1 cellular context compared by ENCODE assay signal in the genomic region with DNA sequence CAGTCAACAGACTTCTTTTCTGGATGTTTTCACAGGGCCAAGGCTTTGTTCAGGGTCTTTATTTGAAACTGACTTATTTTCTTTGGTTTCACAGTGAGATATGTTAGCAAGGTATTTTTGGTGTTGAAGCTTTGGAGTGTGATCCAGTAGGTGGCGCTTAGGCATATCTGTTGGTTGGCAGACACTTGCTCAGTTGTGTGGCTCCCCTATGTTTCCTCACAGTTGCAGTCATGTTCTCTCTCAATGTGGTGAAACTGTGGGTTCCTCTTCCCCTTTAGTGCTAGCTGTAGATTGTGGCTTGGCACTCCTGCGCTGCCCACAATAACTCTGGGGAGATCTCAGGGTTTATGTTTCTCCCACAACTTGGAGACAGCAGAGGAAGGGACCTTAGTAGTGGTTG.
TF ChIP-seq lines count a peak whose summit lies in the region.

No MANE protein-coding gene starts in this region.

TF ChIP-seq in GM12878, 131 proteins besides CTCF, POLR2A, EP300 and RAD21 (continued from another document):
- TF ChIP-seq, protein P1, sequence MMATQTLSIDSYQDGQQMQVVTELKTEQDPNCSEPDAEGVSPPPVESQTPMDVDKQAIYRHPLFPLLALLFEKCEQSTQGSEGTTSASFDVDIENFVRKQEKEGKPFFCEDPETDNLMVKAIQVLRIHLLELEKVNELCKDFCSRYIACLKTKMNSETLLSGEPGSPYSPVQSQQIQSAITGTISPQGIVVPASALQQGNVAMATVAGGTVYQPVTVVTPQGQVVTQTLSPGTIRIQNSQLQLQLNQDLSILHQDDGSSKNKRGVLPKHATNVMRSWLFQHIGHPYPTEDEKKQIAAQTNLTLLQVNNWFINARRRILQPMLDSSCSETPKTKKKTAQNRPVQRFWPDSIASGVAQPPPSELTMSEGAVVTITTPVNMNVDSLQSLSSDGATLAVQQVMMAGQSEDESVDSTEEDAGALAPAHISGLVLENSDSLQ (IDR thresholded peaks at IDR 0.05), result no peak
- no peak for TF ChIP-seq CREM (IDR thresholded peaks at IDR 0.05; ENCODE audit: low read depth)
- no peak for TF ChIP-seq YY1 (IDR thresholded peaks at IDR 0.05; ENCODE audit: low read depth, low read length)
- TF ChIP-seq TBL1XR1 (IDR thresholded peaks at IDR 0.05; ENCODE audit: low read depth, low read length), result no peak
- TF ChIP-seq, protein P2, sequence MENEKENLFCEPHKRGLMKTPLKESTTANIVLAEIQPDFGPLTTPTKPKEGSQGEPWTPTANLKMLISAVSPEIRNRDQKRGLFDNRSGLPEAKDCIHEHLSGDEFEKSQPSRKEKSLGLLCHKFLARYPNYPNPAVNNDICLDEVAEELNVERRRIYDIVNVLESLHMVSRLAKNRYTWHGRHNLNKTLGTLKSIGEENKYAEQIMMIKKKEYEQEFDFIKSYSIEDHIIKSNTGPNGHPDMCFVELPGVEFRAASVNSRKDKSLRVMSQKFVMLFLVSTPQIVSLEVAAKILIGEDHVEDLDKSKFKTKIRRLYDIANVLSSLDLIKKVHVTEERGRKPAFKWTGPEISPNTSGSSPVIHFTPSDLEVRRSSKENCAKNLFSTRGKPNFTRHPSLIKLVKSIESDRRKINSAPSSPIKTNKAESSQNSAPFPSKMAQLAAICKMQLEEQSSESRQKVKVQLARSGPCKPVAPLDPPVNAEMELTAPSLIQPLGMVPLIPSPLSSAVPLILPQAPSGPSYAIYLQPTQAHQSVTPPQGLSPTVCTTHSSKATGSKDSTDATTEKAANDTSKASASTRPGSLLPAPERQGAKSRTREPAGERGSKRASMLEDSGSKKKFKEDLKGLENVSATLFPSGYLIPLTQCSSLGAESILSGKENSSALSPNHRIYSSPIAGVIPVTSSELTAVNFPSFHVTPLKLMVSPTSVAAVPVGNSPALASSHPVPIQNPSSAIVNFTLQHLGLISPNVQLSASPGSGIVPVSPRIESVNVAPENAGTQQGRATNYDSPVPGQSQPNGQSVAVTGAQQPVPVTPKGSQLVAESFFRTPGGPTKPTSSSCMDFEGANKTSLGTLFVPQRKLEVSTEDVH (IDR thresholded peaks at IDR 0.05; ENCODE audit: low read depth, partially characterized antibody), result no peak
- TF ChIP-seq FOS (IDR thresholded peaks at IDR 0.05; ENCODE audit: borderline replicate concordance, extremely low read depth, insufficient read length), result no peak
- TF ChIP-seq EGR1 (IDR thresholded peaks at IDR 0.05; ENCODE audit: borderline replicate concordance in 1 of 2, low read depth in 2 of 2, low read length in 2 of 2), result no peak
- TF ChIP-seq KAT2A (conservative IDR thresholded peaks at IDR 0.05; ENCODE audit: control insufficient read depth, low read depth, low read length), result no peak
- TF ChIP-seq, protein P3, sequence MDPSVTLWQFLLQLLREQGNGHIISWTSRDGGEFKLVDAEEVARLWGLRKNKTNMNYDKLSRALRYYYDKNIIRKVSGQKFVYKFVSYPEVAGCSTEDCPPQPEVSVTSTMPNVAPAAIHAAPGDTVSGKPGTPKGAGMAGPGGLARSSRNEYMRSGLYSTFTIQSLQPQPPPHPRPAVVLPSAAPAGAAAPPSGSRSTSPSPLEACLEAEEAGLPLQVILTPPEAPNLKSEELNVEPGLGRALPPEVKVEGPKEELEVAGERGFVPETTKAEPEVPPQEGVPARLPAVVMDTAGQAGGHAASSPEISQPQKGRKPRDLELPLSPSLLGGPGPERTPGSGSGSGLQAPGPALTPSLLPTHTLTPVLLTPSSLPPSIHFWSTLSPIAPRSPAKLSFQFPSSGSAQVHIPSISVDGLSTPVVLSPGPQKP (IDR thresholded peaks at IDR 0.05; ENCODE audit: low read depth, low read length), result no peak
- TF ChIP-seq, protein P4, sequence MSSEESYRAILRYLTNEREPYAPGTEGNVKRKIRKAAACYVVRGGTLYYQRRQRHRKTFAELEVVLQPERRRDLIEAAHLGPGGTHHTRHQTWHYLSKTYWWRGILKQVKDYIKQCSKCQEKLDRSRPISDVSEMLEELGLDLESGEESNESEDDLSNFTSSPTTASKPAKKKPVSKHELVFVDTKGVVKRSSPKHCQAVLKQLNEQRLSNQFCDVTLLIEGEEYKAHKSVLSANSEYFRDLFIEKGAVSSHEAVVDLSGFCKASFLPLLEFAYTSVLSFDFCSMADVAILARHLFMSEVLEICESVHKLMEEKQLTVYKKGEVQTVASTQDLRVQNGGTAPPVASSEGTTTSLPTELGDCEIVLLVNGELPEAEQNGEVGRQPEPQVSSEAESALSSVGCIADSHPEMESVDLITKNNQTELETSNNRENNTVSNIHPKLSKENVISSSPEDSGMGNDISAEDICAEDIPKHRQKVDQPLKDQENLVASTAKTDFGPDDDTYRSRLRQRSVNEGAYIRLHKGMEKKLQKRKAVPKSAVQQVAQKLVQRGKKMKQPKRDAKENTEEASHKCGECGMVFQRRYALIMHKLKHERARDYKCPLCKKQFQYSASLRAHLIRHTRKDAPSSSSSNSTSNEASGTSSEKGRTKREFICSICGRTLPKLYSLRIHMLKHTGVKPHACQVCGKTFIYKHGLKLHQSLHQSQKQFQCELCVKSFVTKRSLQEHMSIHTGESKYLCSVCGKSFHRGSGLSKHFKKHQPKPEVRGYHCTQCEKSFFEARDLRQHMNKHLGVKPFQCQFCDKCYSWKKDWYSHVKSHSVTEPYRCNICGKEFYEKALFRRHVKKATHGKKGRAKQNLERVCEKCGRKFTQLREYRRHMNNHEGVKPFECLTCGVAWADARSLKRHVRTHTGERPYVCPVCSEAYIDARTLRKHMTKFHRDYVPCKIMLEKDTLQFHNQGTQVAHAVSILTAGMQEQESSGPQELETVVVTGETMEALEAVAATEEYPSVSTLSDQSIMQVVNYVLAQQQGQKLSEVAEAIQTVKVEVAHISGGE (CRISPR knock-in tag; IDR thresholded peaks at IDR 0.05), result no peak
- TF ChIP-seq, protein P5, sequence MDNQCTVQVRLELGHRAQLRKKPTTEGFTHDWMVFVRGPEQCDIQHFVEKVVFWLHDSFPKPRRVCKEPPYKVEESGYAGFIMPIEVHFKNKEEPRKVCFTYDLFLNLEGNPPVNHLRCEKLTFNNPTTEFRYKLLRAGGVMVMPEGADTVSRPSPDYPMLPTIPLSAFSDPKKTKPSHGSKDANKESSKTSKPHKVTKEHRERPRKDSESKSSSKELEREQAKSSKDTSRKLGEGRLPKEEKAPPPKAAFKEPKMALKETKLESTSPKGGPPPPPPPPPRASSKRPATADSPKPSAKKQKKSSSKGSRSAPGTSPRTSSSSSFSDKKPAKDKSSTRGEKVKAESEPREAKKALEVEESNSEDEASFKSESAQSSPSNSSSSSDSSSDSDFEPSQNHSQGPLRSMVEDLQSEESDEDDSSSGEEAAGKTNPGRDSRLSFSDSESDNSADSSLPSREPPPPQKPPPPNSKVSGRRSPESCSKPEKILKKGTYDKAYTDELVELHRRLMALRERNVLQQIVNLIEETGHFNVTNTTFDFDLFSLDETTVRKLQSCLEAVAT (IDR thresholded peaks at IDR 0.05), result no peak
- no peak for TF ChIP-seq POU2F2 (IDR thresholded peaks at IDR 0.05; ENCODE audit: borderline replicate concordance, low read depth, low read length)
- no peak for TF ChIP-seq YBX1 (IDR thresholded peaks at IDR 0.05)
- TF ChIP-seq, protein P6, sequence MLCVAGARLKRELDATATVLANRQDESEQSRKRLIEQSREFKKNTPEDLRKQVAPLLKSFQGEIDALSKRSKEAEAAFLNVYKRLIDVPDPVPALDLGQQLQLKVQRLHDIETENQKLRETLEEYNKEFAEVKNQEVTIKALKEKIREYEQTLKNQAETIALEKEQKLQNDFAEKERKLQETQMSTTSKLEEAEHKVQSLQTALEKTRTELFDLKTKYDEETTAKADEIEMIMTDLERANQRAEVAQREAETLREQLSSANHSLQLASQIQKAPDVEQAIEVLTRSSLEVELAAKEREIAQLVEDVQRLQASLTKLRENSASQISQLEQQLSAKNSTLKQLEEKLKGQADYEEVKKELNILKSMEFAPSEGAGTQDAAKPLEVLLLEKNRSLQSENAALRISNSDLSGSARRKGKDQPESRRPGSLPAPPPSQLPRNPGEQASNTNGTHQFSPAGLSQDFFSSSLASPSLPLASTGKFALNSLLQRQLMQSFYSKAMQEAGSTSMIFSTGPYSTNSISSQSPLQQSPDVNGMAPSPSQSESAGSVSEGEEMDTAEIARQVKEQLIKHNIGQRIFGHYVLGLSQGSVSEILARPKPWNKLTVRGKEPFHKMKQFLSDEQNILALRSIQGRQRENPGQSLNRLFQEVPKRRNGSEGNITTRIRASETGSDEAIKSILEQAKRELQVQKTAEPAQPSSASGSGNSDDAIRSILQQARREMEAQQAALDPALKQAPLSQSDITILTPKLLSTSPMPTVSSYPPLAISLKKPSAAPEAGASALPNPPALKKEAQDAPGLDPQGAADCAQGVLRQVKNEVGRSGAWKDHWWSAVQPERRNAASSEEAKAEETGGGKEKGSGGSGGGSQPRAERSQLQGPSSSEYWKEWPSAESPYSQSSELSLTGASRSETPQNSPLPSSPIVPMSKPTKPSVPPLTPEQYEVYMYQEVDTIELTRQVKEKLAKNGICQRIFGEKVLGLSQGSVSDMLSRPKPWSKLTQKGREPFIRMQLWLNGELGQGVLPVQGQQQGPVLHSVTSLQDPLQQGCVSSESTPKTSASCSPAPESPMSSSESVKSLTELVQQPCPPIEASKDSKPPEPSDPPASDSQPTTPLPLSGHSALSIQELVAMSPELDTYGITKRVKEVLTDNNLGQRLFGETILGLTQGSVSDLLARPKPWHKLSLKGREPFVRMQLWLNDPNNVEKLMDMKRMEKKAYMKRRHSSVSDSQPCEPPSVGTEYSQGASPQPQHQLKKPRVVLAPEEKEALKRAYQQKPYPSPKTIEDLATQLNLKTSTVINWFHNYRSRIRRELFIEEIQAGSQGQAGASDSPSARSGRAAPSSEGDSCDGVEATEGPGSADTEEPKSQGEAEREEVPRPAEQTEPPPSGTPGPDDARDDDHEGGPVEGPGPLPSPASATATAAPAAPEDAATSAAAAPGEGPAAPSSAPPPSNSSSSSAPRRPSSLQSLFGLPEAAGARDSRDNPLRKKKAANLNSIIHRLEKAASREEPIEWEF (IDR thresholded peaks at IDR 0.05; ENCODE audit: insufficient replicate concordance, low read depth, low read length), result no peak
- TF ChIP-seq ESRRA (IDR thresholded peaks at IDR 0.05; ENCODE audit: low read length), result no peak
- TF ChIP-seq, protein P7, sequence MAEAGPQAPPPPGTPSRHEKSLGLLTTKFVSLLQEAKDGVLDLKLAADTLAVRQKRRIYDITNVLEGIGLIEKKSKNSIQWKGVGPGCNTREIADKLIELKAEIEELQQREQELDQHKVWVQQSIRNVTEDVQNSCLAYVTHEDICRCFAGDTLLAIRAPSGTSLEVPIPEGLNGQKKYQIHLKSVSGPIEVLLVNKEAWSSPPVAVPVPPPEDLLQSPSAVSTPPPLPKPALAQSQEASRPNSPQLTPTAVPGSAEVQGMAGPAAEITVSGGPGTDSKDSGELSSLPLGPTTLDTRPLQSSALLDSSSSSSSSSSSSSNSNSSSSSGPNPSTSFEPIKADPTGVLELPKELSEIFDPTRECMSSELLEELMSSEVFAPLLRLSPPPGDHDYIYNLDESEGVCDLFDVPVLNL (IDR thresholded peaks at IDR 0.05; ENCODE audit: low read depth, low read length), result no peak
